8 cellular contexts compared by ENCODE assay signal in genomic region chr9:128068656-128069221, GRCh38. TPM values are rescaled to one million over a fixed set of nuclear protein-coding genes. Genes with fewer than 3 reads are reported as not detected.
DNase-seq lines count a peak whose midpoint lies in the region; ATAC-seq and TF ChIP-seq lines count a peak whose summit lies in the region.

No MANE protein-coding gene starts in this region.

- 8 to 10% methylated on average over 17 of the region's 17 CpGs for WGBS in heart right ventricle, 2 donors
- WGBS in iPS DF 6.9 (ENCODE audit: insufficient coverage, insufficient read length) = no CpG with 5 or more reads among the region's 17 CpGs
- WGBS in spleen, 5 donors = 5 to 9% (median 8%) methylated on average over 16 to 17 of the region's 17 CpGs

- H3K27ac ChIP-seq in heart right ventricle = peak overlapping the region in 9 of 10 donors; percentile 92 to 99 (median 98)
- H3K27ac ChIP-seq in VCaP = peak overlapping the region; percentile 99
- no peak overlapping the region for H3K27ac ChIP-seq in iPS DF 6.9 (ENCODE audit: low read length)
- H3K27ac ChIP-seq in spleen = peak overlapping the region; percentile 75 to 99 (median 98)

- H3K4me1 ChIP-seq in heart right ventricle (peaks cover 17 to 76% (median 52%) of the 10 kb centered on the region in 9 donors), iPS DF 6.9 (ENCODE audit: control insufficient read depth, insufficient read depth, low read length) (peaks cover 8% of the 10 kb centered on the region), spleen (peaks cover 51 to 87% (median 83%) of the 10 kb centered on the region in 6 donors)

- H3K4me3 ChIP-seq in heart right ventricle = peak overlapping the region; percentile 45 to 98 (median 88)
- peak overlapping the region; percentile 61 for H3K4me3 ChIP-seq in iPS DF 6.9 (ENCODE audit: low read length)
- H3K4me3 ChIP-seq in spleen = peak overlapping the region; percentile 82 to 96 (median 88)

- no peaks in the 10 kb centered on the region for H3K9me3 ChIP-seq in heart right ventricle
- H3K9me3 ChIP-seq in iPS DF 6.9 (ENCODE audit: control insufficient read depth, insufficient read depth, low read length) = no peaks in the 10 kb centered on the region
- no peaks in the 10 kb centered on the region for H3K9me3 ChIP-seq in spleen

- TF ChIP-seq CTCF in heart right ventricle (IDR thresholded peaks at IDR 0.05) (no peak), VCaP (conservative IDR thresholded peaks at IDR 0.05) (no peak), spleen (IDR thresholded peaks at IDR 0.05 in 8 of 11, conservative IDR thresholded peaks at IDR 0.05 in 3 of 11) (no peak)

- H3K36me3 ChIP-seq in heart right ventricle (peaks cover 0 to under 1% (median 0%) of the 10 kb centered on the region in 9 donors), iPS DF 6.9 (ENCODE audit: control insufficient read depth, insufficient read depth, low read length) (no peaks in the 10 kb centered on the region), spleen (no peaks in the 10 kb centered on the region)

- TF ChIP-seq POLR2A in spleen (IDR thresholded peaks at IDR 0.05) = no peak
- TF ChIP-seq POLR2A in erythroblast (IDR thresholded peaks at IDR 0.05; ENCODE audit: low read length) = no peak

- no peak for DNase-seq in heart right ventricle
- no peak for DNase-seq in left cardiac atrium
- no peak for DNase-seq in iPS DF 6.9 (ENCODE audit: low read depth, low spot score)
- peak; percentile 81 for DNase-seq in spleen
- no peak for DNase-seq in D341Med (ENCODE audit: low spot score)
- no peak for DNase-seq in activated gamma-delta T cell (lab: John Stamatoyannopoulos, UW)
- no peak for DNase-seq in erythroblast (lab: John Stamatoyannopoulos, UW)

- intact Hi-C loops in heart right ventricle (cut with DNase I) = loop anchor here in 3 of 10 donors (1.0 to 10.0 kb wide), 3 partner anchors 26 to 58 kb away; partner anchors contain the start of gene PTGES2 (in 1 of the 3)
- intact Hi-C loops in left cardiac atrium (cut with DNase I) = no loop called here
- intact Hi-C loops in spleen (cut with DNase I; ENCODE audit: low total_unique reads) = no loop called here

- no peaks in the 10 kb centered on the region for H3K27me3 ChIP-seq in heart right ventricle
- no peaks in the 10 kb centered on the region for H3K27me3 ChIP-seq in iPS DF 6.9 (ENCODE audit: control insufficient read depth, insufficient read depth, low read length)
- H3K27me3 ChIP-seq in spleen (replicated peaks in 1 of 7) = no peaks in the 10 kb centered on the region

- ATAC-seq in heart right ventricle (no peak), left cardiac atrium (no peak)

RNA-seq across cellular contexts. Expression of gene SLC25A25, which starts 0.7 kb away (rescaled TPM):
- total RNA-seq in heart right ventricle (10 to 100 TPM in 3 of 10 donors, 1 to 10 TPM in 7; 3.6 to 20.7 (median 7.5) TPM), left cardiac atrium (10 to 100 TPM; 13.7 to 29.8 TPM), spleen (10 to 100 TPM; 20.2 to 44.7 (median 26.0) TPM)
- polyA plus RNA-seq in heart right ventricle (1 to 10 TPM; 2.3 to 4.8 TPM), spleen (10 to 100 TPM in 1 of 3 donors, 1 to 10 TPM in 2; 6.2 to 13.6 (median 6.5) TPM)

RNA-seq across cellular contexts. Expression of gene NAIF1, which starts 1.6 kb away (rescaled TPM):
- total RNA-seq in heart right ventricle = 1 to 10 TPM; 3.2 to 7.0 (median 5.5) TPM
- polyA plus RNA-seq in heart right ventricle = 1 to 10 TPM; 4.4 to 7.2 TPM
- total RNA-seq in left cardiac atrium = 1 to 10 TPM; 5.8 to 6.1 TPM
- 10 to 100 TPM in 6 of 7 donors, 1 to 10 TPM in 1; 9.3 to 14.3 (median 11.7) TPM for total RNA-seq in spleen
- 10 to 100 TPM; 10.6 to 15.4 (median 10.8) TPM for polyA plus RNA-seq in spleen

RNA-seq across cellular contexts. Expression of gene PTGES2, which starts 58.8 kb away (rescaled TPM):
- total RNA-seq in heart right ventricle (100 to 1,000 TPM; 117 to 166 (median 148) TPM), left cardiac atrium (100 to 1,000 TPM; 111 to 155 TPM), spleen (10 to 100 TPM; 45.2 to 66.6 (median 58.5) TPM)
- polyA plus RNA-seq in heart right ventricle (100 to 1,000 TPM; 132 to 147 TPM), spleen (10 to 100 TPM; 45.8 to 71.2 (median 54.0) TPM)
